Comparison of ENCODE assay signal across 1 cellular context in the genomic region with DNA sequence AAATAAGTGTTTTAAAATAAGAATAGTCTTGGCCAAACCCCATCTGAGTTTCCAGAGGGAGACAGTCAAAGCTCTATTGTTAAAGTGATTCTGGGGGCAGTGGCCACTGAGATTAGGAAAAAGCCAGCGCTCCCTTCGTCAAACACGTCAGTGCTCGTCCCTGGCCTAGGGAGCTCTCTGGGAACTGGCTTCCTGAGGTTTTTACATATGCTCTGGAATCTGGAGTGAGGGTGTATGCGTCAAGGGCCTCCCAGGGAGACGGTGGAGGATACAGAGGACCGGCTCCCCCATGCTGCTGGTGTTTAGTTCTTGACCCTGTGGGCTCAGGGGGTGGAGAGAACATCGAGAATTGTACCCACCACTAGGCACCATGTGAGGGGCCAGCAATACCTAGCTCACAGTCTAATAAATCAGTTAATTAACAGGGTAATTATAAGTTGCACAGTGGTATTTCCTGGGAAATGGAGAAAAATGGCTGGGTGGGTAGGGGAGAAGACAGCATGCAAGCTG.
TF ChIP-seq lines count a peak whose summit lies in the region.

No MANE protein-coding gene starts in this region.

TF ChIP-seq in HepG2, 621 proteins besides CTCF, POLR2A, EP300 and RAD21 (continued from another document):
- TF ChIP-seq, protein P1, sequence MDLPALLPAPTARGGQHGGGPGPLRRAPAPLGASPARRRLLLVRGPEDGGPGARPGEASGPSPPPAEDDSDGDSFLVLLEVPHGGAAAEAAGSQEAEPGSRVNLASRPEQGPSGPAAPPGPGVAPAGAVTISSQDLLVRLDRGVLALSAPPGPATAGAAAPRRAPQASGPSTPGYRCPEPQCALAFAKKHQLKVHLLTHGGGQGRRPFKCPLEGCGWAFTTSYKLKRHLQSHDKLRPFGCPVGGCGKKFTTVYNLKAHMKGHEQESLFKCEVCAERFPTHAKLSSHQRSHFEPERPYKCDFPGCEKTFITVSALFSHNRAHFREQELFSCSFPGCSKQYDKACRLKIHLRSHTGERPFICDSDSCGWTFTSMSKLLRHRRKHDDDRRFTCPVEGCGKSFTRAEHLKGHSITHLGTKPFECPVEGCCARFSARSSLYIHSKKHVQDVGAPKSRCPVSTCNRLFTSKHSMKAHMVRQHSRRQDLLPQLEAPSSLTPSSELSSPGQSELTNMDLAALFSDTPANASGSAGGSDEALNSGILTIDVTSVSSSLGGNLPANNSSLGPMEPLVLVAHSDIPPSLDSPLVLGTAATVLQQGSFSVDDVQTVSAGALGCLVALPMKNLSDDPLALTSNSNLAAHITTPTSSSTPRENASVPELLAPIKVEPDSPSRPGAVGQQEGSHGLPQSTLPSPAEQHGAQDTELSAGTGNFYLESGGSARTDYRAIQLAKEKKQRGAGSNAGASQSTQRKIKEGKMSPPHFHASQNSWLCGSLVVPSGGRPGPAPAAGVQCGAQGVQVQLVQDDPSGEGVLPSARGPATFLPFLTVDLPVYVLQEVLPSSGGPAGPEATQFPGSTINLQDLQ (CRISPR knock-in tag; IDR thresholded peaks at IDR 0.05), result no peak
- TF ChIP-seq FOSL2 (CRISPR knock-in tag; IDR thresholded peaks at IDR 0.05), result no peak
